10 cellular contexts compared by ENCODE assay signal in genomic region chr16:57115504-57116182, GRCh38. TPM values are rescaled to one million over a fixed set of nuclear protein-coding genes. Genes with fewer than 3 reads are reported as not detected.
DNase-seq lines count a peak whose midpoint lies in the region; ATAC-seq lines count a peak whose summit lies in the region.
"Had no signal": no experiment of that assay in that cellular context is flagged by ENCODE, and none has a peak within 500 bp of the region (broad histone marks: within the 10 kb centered on the region; RNA-seq: fewer than 3 reads in every experiment).

No MANE protein-coding gene starts in this region.

- H3K27me3 ChIP-seq in layer of hippocampus (ENCODE audit: control insufficient read depth, insufficient read depth, low read length): no peaks in the 10 kb centered on the region
- H3K27me3 ChIP-seq: SJSA1 had no signal

- H3K27ac ChIP-seq in layer of hippocampus (ENCODE audit: low read depth, low read length) (peak overlapping the region; percentile 98), temporal lobe (ENCODE audit: low read depth, low read length) (peak overlapping the region; percentile 99)
- H3K27ac ChIP-seq: SJSA1 had no signal

- ATAC-seq in HG03432 (IDR thresholded peaks at IDR 0.05; ENCODE audit: unreplicated experiment): no peak
- no peak for ATAC-seq in GM21529 (IDR thresholded peaks at IDR 0.05; ENCODE audit: unreplicated experiment)

- peak; percentile 31 for DNase-seq in NCI-H2196 treated with DMSO at 0.1 percent for 48 hours (lab: John Stamatoyannopoulos, UW; ENCODE audit: unreplicated experiment)
- DNase-seq in cerebellar cortex (ENCODE audit: low spot score): peak; percentile 18
- no peak for DNase-seq in activated gamma-delta T cell treated with Interleukin-2 at 50 U/mL for 16 hours
- DNase-seq: activated T-cell treated with anti-CD3 and anti-CD28 coated beads, Interleukin-2, amount 50 U/mL, for 24 hours; HCEC 1CT had no signal

RNA-seq across cellular contexts. Expression of gene CPNE2, which starts 23.3 kb away (rescaled TPM):
- 42.5 TPM for total RNA-seq in temporal lobe
